22 cellular contexts compared by ENCODE assay signal in the genomic region with DNA sequence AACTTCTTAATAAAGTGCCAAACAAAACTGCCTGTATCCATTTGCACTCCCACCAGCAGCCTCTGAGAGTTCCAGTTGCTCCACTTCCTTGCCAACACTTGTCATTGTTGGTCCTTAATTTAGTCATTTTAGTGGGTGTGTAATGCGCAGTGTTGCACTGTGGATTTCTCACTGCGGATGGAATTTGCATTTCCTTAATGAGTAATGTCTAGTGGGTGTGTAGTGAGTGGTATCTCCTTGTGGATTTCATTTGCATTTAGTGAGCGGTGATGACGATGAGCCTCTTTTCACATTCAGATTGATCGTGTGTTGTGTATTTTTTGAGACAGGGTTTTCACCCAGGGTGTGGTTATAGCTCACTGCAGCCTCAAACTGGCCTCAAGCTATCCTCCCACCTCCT. TPM values are rescaled to one million over a fixed set of nuclear protein-coding genes. Genes with fewer than 3 reads are reported as not detected.
"Had no signal": no experiment of that assay in that cellular context is flagged by ENCODE, and none has a peak within 500 bp of the region (broad histone marks: within the 10 kb centered on the region; RNA-seq: fewer than 3 reads in every experiment).

No MANE protein-coding gene starts in this region.

- H3K4me3 ChIP-seq: breast epithelium, Peyer's patch, SJCRH30 had no signal

- H3K4me3 Mint-ChIP-seq: activated CD8-positive, alpha-beta memory T cell treated with anti-CD3 and anti-CD28 coated beads, Interleukin-2, amount 10 ng/mL, durations not matched to agents 7 days and 5 days; activated naive CD4-positive, alpha-beta T cell treated with anti-CD3 and anti-CD28 coated beads for 36 hours; activated naive CD8-positive, alpha-beta T cell treated with anti-CD3 and anti-CD28 coated beads for 36 hours had no signal

- H3K36me3 ChIP-seq: breast epithelium, Peyer's patch, SJCRH30 had no signal

- H3K9me3 ChIP-seq: breast epithelium, Peyer's patch, SJCRH30 had no signal

- H3K9ac ChIP-seq: SK-N-SH had no signal

- H3K4me1 ChIP-seq: breast epithelium, Peyer's patch, SJCRH30 had no signal

- H3K9me3 Mint-ChIP-seq: activated naive CD8-positive, alpha-beta T cell treated with anti-CD3 and anti-CD28 coated beads for 36 hours had no signal

- H3K27me3 ChIP-seq: Peyer's patch had no signal

- H3K27ac ChIP-seq: breast epithelium, Peyer's patch, SJCRH30, VCaP had no signal

- H3K27ac Mint-ChIP-seq: activated CD8-positive, alpha-beta memory T cell treated with anti-CD3 and anti-CD28 coated beads, Interleukin-2, amount 10 ng/mL, durations not matched to agents 7 days and 5 days; activated naive CD4-positive, alpha-beta T cell treated with anti-CD3 and anti-CD28 coated beads for 36 hours; activated naive CD8-positive, alpha-beta T cell treated with anti-CD3 and anti-CD28 coated beads for 36 hours had no signal

- DNase-seq: activated CD4-positive, alpha-beta T cell treated with anti-CD3 and anti-CD28 coated beads, Interleukin-2, amount 50 U/mL, for 48 hours; activated CD4-positive, CD25-positive, alpha-beta regulatory T cell; activated CD8-positive, alpha-beta memory T cell treated with anti-CD3 and anti-CD28 coated beads, Interleukin-2, amount 10 ng/mL, durations not matched to agents 7 days and 5 days; activated effector memory CD4-positive, alpha-beta T cell treated with Interleukin-2 at 50 U/mL for 16 hours; activated naive CD4-positive, alpha-beta T cell treated with anti-CD3 and anti-CD28 coated beads for 36 hours; activated naive CD8-positive, alpha-beta T cell treated with anti-CD3 and anti-CD28 coated beads for 36 hours; anterior cingulate cortex; central memory CD4-positive, alpha-beta T cell; Kasumi-1; KBM-7; NCI-H146; NCI-H187 treated with DMSO at 0.1 percent for 48 hours; NCI-H2081 treated with DMSO at 0.1 percent for 48 hours; NCI-H446; NCI-H524; Peyer's patch; Right ventricle myocardium superior; SJCRH30; SK-N-SH; T-helper 1 cell had no signal

- H3K36me3 Mint-ChIP-seq: activated CD8-positive, alpha-beta memory T cell treated with anti-CD3 and anti-CD28 coated beads, Interleukin-2, amount 10 ng/mL, durations not matched to agents 7 days and 5 days had no signal

- H3K4me2 ChIP-seq: SK-N-SH had no signal

- ATAC-seq: activated CD8-positive, alpha-beta memory T cell treated with anti-CD3 and anti-CD28 coated beads, Interleukin-2, amount 10 ng/mL, durations not matched to agents 7 days and 5 days had no signal

RNA-seq across cellular contexts. Expression of a gene that starts 4.1 kb away (rescaled TPM):
- total RNA-seq: activated CD8-positive, alpha-beta memory T cell treated with anti-CD3 and anti-CD28 coated beads, Interleukin-2, amount 10 ng/mL, durations not matched to agents 7 days and 5 days; activated naive CD4-positive, alpha-beta T cell treated with anti-CD3 and anti-CD28 coated beads for 36 hours; activated naive CD8-positive, alpha-beta T cell treated with anti-CD3 and anti-CD28 coated beads for 36 hours; SJCRH30 had no signal
